In genomic region chr11:67920546-67920945, GRCh38 we compare ENCODE assay signal across 8 cellular contexts.
DNase-seq lines count a peak whose midpoint lies in the region; ATAC-seq lines count a peak whose summit lies in the region.
"Not testable (repeated sequence)": the region's sequence is repeated elsewhere in the genome, so short reads cannot be mapped to it uniquely, and the experiment has no call there.

No MANE protein-coding gene starts in this region.

- H3K4me1 Mint-ChIP-seq in CD4-positive, CD25-positive, alpha-beta regulatory T cell, result peaks cover 10 to 22% (median 13%) of the 10 kb centered on the region in 4 donors
- H3K4me1 Mint-ChIP-seq in T-helper 1 cell treated with Interleukin-12 subunit alpha and Interleukin-12 subunit beta and Interleukin-4 antibody, amounts not matched to agents 30 μg/mL and 1 μg/mL, for 36 hours (ENCODE audit: low read depth), result peaks cover 11% of the 10 kb centered on the region
- peaks cover 19% of the 10 kb centered on the region for H3K4me1 Mint-ChIP-seq in activated CD4-positive, alpha-beta T cell treated with anti-CD3 and anti-CD28 coated beads, Interleukin-2, amount 10 ng/mL, durations not matched to agents 7 days and 5 days
- not testable (repeated sequence) for H3K4me1 Mint-ChIP-seq in central memory CD8-positive, alpha-beta T cell

- H3K9me3 ChIP-seq in CD4-positive, CD25-positive, alpha-beta regulatory T cell (ENCODE audit: control insufficient read depth in 2 of 2, low read length in 2 of 2), result not testable (repeated sequence)

- CTCF ChIA-PET in activated CD4-positive, alpha-beta T cell treated with anti-CD3 and anti-CD28 coated beads, Interleukin-2, amount 10 ng/mL, durations not matched to agents 7 days and 5 days (lab: Charles Lee), result not testable (repeated sequence)

- H3K4me3 ChIP-seq in CD4-positive, CD25-positive, alpha-beta regulatory T cell (ENCODE audit: low read depth, low read length), result not testable (repeated sequence)

- H3K27me3 ChIP-seq in CD4-positive, CD25-positive, alpha-beta regulatory T cell (ENCODE audit: control insufficient read depth, insufficient read depth, low read length), result not testable (repeated sequence)

- H3K27ac ChIP-seq in CD4-positive, CD25-positive, alpha-beta regulatory T cell (ENCODE audit: insufficient read depth, low read length, poor library complexity, severe bottlenecking), result not testable (repeated sequence)

- H3K27ac Mint-ChIP-seq in CD4-positive, CD25-positive, alpha-beta regulatory T cell, result peak overlapping the region; percentile 90 to 99 (median 98)
- H3K27ac Mint-ChIP-seq in T-helper 1 cell treated with Interleukin-12 subunit alpha and Interleukin-12 subunit beta and Interleukin-4 antibody, amounts not matched to agents 30 μg/mL and 1 μg/mL, for 36 hours, result peak overlapping the region; percentile 33
- peak overlapping the region; percentile 92 for H3K27ac Mint-ChIP-seq in activated CD4-positive, alpha-beta T cell treated with anti-CD3 and anti-CD28 coated beads, Interleukin-2, amount 10 ng/mL, durations not matched to agents 7 days and 5 days
- not testable (repeated sequence) for H3K27ac Mint-ChIP-seq in central memory CD8-positive, alpha-beta T cell (ENCODE audit: low read depth)

- H3K9me3 Mint-ChIP-seq in CD4-positive, CD25-positive, alpha-beta regulatory T cell; T-helper 1 cell treated with Interleukin-12 subunit alpha and Interleukin-12 subunit beta and Interleukin-4 antibody, amounts not matched to agents 30 μg/mL and 1 μg/mL, for 36 hours; activated CD4-positive, alpha-beta T cell treated with anti-CD3 and anti-CD28 coated beads, Interleukin-2, amount 10 ng/mL, durations not matched to agents 7 days and 5 days; central memory CD8-positive, alpha-beta T cell: not testable (repeated sequence)

- H3K4me1 ChIP-seq in CD4-positive, CD25-positive, alpha-beta regulatory T cell (ENCODE audit: control insufficient read depth, insufficient read depth, low read length, poor library complexity, severe bottlenecking), result not testable (repeated sequence)

- H3K4me3 Mint-ChIP-seq in CD4-positive, CD25-positive, alpha-beta regulatory T cell, result peak overlapping the region; percentile 3 to 87 (median 63)
- peak overlapping the region; percentile 66 for H3K4me3 Mint-ChIP-seq in T-helper 1 cell treated with Interleukin-12 subunit alpha and Interleukin-12 subunit beta and Interleukin-4 antibody, amounts not matched to agents 30 μg/mL and 1 μg/mL, for 36 hours
- peak overlapping the region; percentile 56 for H3K4me3 Mint-ChIP-seq in activated CD4-positive, alpha-beta T cell treated with anti-CD3 and anti-CD28 coated beads, Interleukin-2, amount 10 ng/mL, durations not matched to agents 7 days and 5 days
- H3K4me3 Mint-ChIP-seq in central memory CD8-positive, alpha-beta T cell, result peak overlapping the region; percentile 61

- not testable (repeated sequence) for ATAC-seq in CD4-positive, CD25-positive, alpha-beta regulatory T cell (ENCODE audit: low read depth in 2 of 2); central memory CD8-positive, alpha-beta T cell (replicated peaks; ENCODE audit: extremely low read depth, poor library complexity, severe bottlenecking)

- H3K36me3 ChIP-seq in CD4-positive, CD25-positive, alpha-beta regulatory T cell (ENCODE audit: control insufficient read depth, insufficient read depth, low read length), result not testable (repeated sequence)

- H3K36me3 Mint-ChIP-seq in CD4-positive, CD25-positive, alpha-beta regulatory T cell; T-helper 1 cell treated with Interleukin-12 subunit alpha and Interleukin-12 subunit beta and Interleukin-4 antibody, amounts not matched to agents 30 μg/mL and 1 μg/mL, for 36 hours (ENCODE audit: low read depth); activated CD4-positive, alpha-beta T cell treated with anti-CD3 and anti-CD28 coated beads, Interleukin-2, amount 10 ng/mL, durations not matched to agents 7 days and 5 days (ENCODE audit: low read depth); central memory CD8-positive, alpha-beta T cell (ENCODE audit: insufficient read depth): not testable (repeated sequence)

- not testable (repeated sequence) for H3K27me3 Mint-ChIP-seq in CD4-positive, CD25-positive, alpha-beta regulatory T cell; activated CD4-positive, alpha-beta T cell treated with anti-CD3 and anti-CD28 coated beads, Interleukin-2, amount 10 ng/mL, durations not matched to agents 7 days and 5 days
- peaks cover 15% of the 10 kb centered on the region for H3K27me3 Mint-ChIP-seq in T-helper 1 cell treated with Interleukin-12 subunit alpha and Interleukin-12 subunit beta and Interleukin-4 antibody, amounts not matched to agents 30 μg/mL and 1 μg/mL, for 36 hours (ENCODE audit: low read depth)
- peaks cover 37% of the 10 kb centered on the region for H3K27me3 Mint-ChIP-seq in central memory CD8-positive, alpha-beta T cell

- DNase-seq in CD4-positive, CD25-positive, alpha-beta regulatory T cell, result peak in 2 of 3 donors; percentile 17 to 34
- DNase-seq in activated CD4-positive, alpha-beta T cell treated with anti-CD3 and anti-CD28 coated beads, Interleukin-2, amount 10 ng/mL, durations not matched to agents 7 days and 5 days, result peak; percentile 68
- DNase-seq in activated T-cell treated with anti-CD3 and anti-CD28 coated beads for 48 hours (ENCODE audit: low read depth), result peak; percentile 35
- DNase-seq in activated naive CD4-positive, alpha-beta T cell treated with Interleukin-2 at 50 U/mL for 16 hours, result peak; percentile 23
- DNase-seq in central memory CD8-positive, alpha-beta T cell (ENCODE audit: low spot score in 2 of 2), result not testable (repeated sequence)
- peak; percentile 21 to 50 for DNase-seq in stimulated activated CD4-positive, alpha-beta T cell treated with anti-CD3 and anti-CD28 coated beads, Interleukin-2, amount 100 ng/mL, for 24 hours
- DNase-seq in stimulated activated naive CD4-positive, alpha-beta T cell treated with Interleukin-2 at 50 U/mL for 16 hours (lab: John Stamatoyannopoulos, UW), result peak; percentile 16

- POLR2A ChIA-PET in activated CD4-positive, alpha-beta T cell treated with anti-CD3 and anti-CD28 coated beads, Interleukin-2, amount 10 ng/mL, durations not matched to agents 7 days and 5 days (lab: Charles Lee), result not testable (repeated sequence)
